Comparison of ENCODE assay signal across 2 cellular contexts in the genomic region with DNA sequence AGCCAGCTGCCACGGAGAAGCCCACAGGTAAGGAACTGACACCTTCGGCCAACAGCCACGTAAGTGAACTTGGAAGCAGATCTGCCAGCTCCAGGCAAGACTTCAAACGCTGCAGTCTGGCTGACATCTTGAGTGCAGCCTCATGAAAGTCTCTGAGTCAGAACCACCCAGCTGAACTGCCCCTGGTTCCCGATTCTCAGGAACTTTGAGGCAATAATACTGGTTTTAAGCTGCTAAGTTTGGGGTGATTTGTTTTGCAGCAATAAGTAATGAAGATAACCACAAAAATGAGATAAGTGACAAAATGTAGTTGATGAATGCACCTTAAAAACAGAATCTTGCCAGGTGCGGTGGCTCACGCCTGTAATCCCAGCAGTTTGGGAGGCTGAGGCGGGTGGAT.
TF ChIP-seq lines count a peak whose summit lies in the region.

No MANE protein-coding gene starts in this region.

TF ChIP-seq in liver, 16 proteins besides CTCF, POLR2A, EP300 and RAD21:
- TF ChIP-seq RXRA (IDR thresholded peaks at IDR 0.05) = no peak
- TF ChIP-seq, protein P1, sequence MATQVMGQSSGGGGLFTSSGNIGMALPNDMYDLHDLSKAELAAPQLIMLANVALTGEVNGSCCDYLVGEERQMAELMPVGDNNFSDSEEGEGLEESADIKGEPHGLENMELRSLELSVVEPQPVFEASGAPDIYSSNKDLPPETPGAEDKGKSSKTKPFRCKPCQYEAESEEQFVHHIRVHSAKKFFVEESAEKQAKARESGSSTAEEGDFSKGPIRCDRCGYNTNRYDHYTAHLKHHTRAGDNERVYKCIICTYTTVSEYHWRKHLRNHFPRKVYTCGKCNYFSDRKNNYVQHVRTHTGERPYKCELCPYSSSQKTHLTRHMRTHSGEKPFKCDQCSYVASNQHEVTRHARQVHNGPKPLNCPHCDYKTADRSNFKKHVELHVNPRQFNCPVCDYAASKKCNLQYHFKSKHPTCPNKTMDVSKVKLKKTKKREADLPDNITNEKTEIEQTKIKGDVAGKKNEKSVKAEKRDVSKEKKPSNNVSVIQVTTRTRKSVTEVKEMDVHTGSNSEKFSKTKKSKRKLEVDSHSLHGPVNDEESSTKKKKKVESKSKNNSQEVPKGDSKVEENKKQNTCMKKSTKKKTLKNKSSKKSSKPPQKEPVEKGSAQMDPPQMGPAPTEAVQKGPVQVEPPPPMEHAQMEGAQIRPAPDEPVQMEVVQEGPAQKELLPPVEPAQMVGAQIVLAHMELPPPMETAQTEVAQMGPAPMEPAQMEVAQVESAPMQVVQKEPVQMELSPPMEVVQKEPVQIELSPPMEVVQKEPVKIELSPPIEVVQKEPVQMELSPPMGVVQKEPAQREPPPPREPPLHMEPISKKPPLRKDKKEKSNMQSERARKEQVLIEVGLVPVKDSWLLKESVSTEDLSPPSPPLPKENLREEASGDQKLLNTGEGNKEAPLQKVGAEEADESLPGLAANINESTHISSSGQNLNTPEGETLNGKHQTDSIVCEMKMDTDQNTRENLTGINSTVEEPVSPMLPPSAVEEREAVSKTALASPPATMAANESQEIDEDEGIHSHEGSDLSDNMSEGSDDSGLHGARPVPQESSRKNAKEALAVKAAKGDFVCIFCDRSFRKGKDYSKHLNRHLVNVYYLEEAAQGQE (IDR thresholded peaks at IDR 0.05) = no peak
- TF ChIP-seq TAF1 (conservative IDR thresholded peaks at IDR 0.05) = no peak
- no peak for TF ChIP-seq FOXA2 (IDR thresholded peaks at IDR 0.05)
- no peak for TF ChIP-seq EGR1 (IDR thresholded peaks at IDR 0.05; ENCODE audit: low read depth in 2 of 2)
- TF ChIP-seq FOXA1 (IDR thresholded peaks at IDR 0.05) = no peak
- no peak for TF ChIP-seq JUND (IDR thresholded peaks at IDR 0.05)
- TF ChIP-seq, protein P2, sequence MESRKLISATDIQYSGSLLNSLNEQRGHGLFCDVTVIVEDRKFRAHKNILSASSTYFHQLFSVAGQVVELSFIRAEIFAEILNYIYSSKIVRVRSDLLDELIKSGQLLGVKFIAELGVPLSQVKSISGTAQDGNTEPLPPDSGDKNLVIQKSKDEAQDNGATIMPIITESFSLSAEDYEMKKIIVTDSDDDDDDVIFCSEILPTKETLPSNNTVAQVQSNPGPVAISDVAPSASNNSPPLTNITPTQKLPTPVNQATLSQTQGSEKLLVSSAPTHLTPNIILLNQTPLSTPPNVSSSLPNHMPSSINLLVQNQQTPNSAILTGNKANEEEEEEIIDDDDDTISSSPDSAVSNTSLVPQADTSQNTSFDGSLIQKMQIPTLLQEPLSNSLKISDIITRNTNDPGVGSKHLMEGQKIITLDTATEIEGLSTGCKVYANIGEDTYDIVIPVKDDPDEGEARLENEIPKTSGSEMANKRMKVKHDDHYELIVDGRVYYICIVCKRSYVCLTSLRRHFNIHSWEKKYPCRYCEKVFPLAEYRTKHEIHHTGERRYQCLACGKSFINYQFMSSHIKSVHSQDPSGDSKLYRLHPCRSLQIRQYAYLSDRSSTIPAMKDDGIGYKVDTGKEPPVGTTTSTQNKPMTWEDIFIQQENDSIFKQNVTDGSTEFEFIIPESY (IDR thresholded peaks at IDR 0.05) = no peak
- TF ChIP-seq HNF4G (IDR thresholded peaks at IDR 0.05) = no peak
- TF ChIP-seq, protein P3, sequence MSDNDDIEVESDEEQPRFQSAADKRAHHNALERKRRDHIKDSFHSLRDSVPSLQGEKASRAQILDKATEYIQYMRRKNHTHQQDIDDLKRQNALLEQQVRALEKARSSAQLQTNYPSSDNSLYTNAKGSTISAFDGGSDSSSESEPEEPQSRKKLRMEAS (IDR thresholded peaks at IDR 0.05) = no peak
- TF ChIP-seq HNF4A (conservative IDR thresholded peaks at IDR 0.05) = no peak
- no peak for TF ChIP-seq YY1 (IDR thresholded peaks at IDR 0.05)
- no peak for TF ChIP-seq GABPA (IDR thresholded peaks at IDR 0.05 in 1 of 2, conservative IDR thresholded peaks at IDR 0.05 in 1 of 2)

TF ChIP-seq in HepG2, 621 proteins besides CTCF, POLR2A, EP300 and RAD21:
- TF ChIP-seq, protein P4, sequence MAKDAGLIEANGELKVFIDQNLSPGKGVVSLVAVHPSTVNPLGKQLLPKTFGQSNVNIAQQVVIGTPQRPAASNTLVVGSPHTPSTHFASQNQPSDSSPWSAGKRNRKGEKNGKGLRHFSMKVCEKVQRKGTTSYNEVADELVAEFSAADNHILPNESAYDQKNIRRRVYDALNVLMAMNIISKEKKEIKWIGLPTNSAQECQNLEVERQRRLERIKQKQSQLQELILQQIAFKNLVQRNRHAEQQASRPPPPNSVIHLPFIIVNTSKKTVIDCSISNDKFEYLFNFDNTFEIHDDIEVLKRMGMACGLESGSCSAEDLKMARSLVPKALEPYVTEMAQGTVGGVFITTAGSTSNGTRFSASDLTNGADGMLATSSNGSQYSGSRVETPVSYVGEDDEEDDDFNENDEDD (CRISPR knock-in tag; IDR thresholded peaks at IDR 0.05; ENCODE audit: borderline replicate concordance) = no peak
- no peak for TF ChIP-seq ZNF746 (CRISPR knock-in tag; IDR thresholded peaks at IDR 0.05)
- TF ChIP-seq FOXM1 (CRISPR knock-in tag; IDR thresholded peaks at IDR 0.05) = no peak
- TF ChIP-seq KLF13 (CRISPR knock-in tag; IDR thresholded peaks at IDR 0.05) = no peak
- TF ChIP-seq ZNF275 (CRISPR knock-in tag; IDR thresholded peaks at IDR 0.05; ENCODE audit: borderline replicate concordance) = no peak
- TF ChIP-seq CCAR2 (optimal IDR thresholded peaks at IDR 0.05; ENCODE audit: low read depth, low read length) = no peak
- no peak for TF ChIP-seq ZNF629 (CRISPR knock-in tag; conservative IDR thresholded peaks at IDR 0.05)
- no peak for TF ChIP-seq YY1 (IDR thresholded peaks at IDR 0.05; ENCODE audit: insufficient read depth, insufficient replicate concordance, low read depth, low read length)
- TF ChIP-seq SP2 (CRISPR knock-in tag; IDR thresholded peaks at IDR 0.05) = no peak
- TF ChIP-seq, protein P5, sequence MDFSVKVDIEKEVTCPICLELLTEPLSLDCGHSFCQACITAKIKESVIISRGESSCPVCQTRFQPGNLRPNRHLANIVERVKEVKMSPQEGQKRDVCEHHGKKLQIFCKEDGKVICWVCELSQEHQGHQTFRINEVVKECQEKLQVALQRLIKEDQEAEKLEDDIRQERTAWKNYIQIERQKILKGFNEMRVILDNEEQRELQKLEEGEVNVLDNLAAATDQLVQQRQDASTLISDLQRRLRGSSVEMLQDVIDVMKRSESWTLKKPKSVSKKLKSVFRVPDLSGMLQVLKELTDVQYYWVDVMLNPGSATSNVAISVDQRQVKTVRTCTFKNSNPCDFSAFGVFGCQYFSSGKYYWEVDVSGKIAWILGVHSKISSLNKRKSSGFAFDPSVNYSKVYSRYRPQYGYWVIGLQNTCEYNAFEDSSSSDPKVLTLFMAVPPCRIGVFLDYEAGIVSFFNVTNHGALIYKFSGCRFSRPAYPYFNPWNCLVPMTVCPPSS (IDR thresholded peaks at IDR 0.05) = no peak
- TF ChIP-seq BCL6 (CRISPR knock-in tag; IDR thresholded peaks at IDR 0.05) = no peak
- TF ChIP-seq ZNF460 (CRISPR knock-in tag; IDR thresholded peaks at IDR 0.05; ENCODE audit: borderline replicate concordance) = no peak
- TF ChIP-seq ZBTB8A (CRISPR knock-in tag; IDR thresholded peaks at IDR 0.05; ENCODE audit: borderline replicate concordance, low read depth) = no peak
- TF ChIP-seq, protein P6, sequence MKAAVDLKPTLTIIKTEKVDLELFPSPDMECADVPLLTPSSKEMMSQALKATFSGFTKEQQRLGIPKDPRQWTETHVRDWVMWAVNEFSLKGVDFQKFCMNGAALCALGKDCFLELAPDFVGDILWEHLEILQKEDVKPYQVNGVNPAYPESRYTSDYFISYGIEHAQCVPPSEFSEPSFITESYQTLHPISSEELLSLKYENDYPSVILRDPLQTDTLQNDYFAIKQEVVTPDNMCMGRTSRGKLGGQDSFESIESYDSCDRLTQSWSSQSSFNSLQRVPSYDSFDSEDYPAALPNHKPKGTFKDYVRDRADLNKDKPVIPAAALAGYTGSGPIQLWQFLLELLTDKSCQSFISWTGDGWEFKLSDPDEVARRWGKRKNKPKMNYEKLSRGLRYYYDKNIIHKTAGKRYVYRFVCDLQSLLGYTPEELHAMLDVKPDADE (CRISPR knock-in tag; IDR thresholded peaks at IDR 0.05) = no peak
- TF ChIP-seq ZNF564 (CRISPR knock-in tag; IDR thresholded peaks at IDR 0.05) = no peak
- no peak for TF ChIP-seq KDM3A (CRISPR knock-in tag; IDR thresholded peaks at IDR 0.05; ENCODE audit: low read depth)
- TF ChIP-seq HES4 (CRISPR knock-in tag; IDR thresholded peaks at IDR 0.05; ENCODE audit: borderline replicate concordance) = no peak
